29 cellular contexts compared by ENCODE assay signal in genomic region chr13:65091031-65091430, GRCh38.
DNase-seq lines count a peak whose midpoint lies in the region; ATAC-seq and TF ChIP-seq lines count a peak whose summit lies in the region.
"Had no signal": no experiment of that assay in that cellular context is flagged by ENCODE, and none has a peak within 500 bp of the region (broad histone marks: within the 10 kb centered on the region; RNA-seq: fewer than 3 reads in every experiment).

No MANE protein-coding gene starts in this region.

- H3K27me3 ChIP-seq in gastroesophageal sphincter: no peaks in the 10 kb centered on the region
- H3K27me3 ChIP-seq: BE2C; BLaER1; BLaER1 treated with 17β-estradiol and CSF1 and Interleukin-3, amounts not matched to agents 10 nM and 100 nM had no signal

- no peak for TF ChIP-seq CTCF in gastroesophageal sphincter (IDR thresholded peaks at IDR 0.05)

- no peak for TF ChIP-seq POLR2A in gastroesophageal sphincter (IDR thresholded peaks at IDR 0.05)

- no peaks in the 10 kb centered on the region for H3K4me1 ChIP-seq in gastroesophageal sphincter
- H3K4me1 ChIP-seq: A549; BLaER1; BLaER1 treated with 17β-estradiol and CSF1 and Interleukin-3, amounts not matched to agents 10 nM and 100 nM; Caco-2 had no signal

- DNase-seq in NCI-H226 (peak; percentile 72), amniotic epithelial cell (ENCODE audit: low read depth) (peak; percentile 63)
- no peak for DNase-seq in activated CD4-positive, alpha-beta T cell treated with anti-CD3 and anti-CD28 coated beads, Interleukin-2, amount 50 U/mL, for 48 hours
- DNase-seq: 8988T; ACHN; AML-193; BE2C; C1 segment of cervical spinal cord; Caco-2; Calu3; CD4-positive, alpha-beta memory T cell; CD4-positive, alpha-beta T cell; CD4-positive, CD25-positive, alpha-beta regulatory T cell; CD8-positive, alpha-beta memory T cell; CD8-positive, alpha-beta T cell; COR-L47; DMS 273 treated with DMSO at 0.1 percent for 48 hours; DMS153; DMS53; DMS79; DMS79 treated with DMSO at 0.1 percent for 48 hours; DND-41; EL had no signal

- no peaks in the 10 kb centered on the region for H3K36me3 ChIP-seq in gastroesophageal sphincter
- H3K36me3 ChIP-seq: BE2C; BLaER1; BLaER1 treated with 17β-estradiol and CSF1 and Interleukin-3, amounts not matched to agents 10 nM and 100 nM had no signal

- H3K4me3 ChIP-seq in gastroesophageal sphincter: no peak overlapping the region
- H3K4me3 ChIP-seq: A549; BLaER1; BLaER1 treated with 17β-estradiol and CSF1 and Interleukin-3, amounts not matched to agents 10 nM and 100 nM had no signal

- no peak for ATAC-seq in gastroesophageal sphincter
- ATAC-seq: A549; CD8-positive, alpha-beta T cell had no signal

- 76 to 94% methylated on average over 2 of the region's 2 CpGs for WGBS in gastroesophageal sphincter (ENCODE audit: low coverage in 1 of 2), 2 donors

- H3K27ac ChIP-seq in gastroesophageal sphincter: no peak overlapping the region
- H3K27ac ChIP-seq: 22Rv1; A549; BLaER1; BLaER1 treated with 17β-estradiol and CSF1 and Interleukin-3, amounts not matched to agents 10 nM and 100 nM; C4-2B had no signal

- TF ChIP-seq EP300 in gastroesophageal sphincter (IDR thresholded peaks at IDR 0.05): no peak

- H3K9me3 ChIP-seq in gastroesophageal sphincter: no peaks in the 10 kb centered on the region
- H3K9me3 ChIP-seq: A549, BE2C, Caco-2 had no signal

Comparison
In these comparisons a context has a peak if more than half of its experiments do, and no peak if none do; other contexts are left out.
1. DNase-seq: peak in NCI-H226 (single experiment) and amniotic epithelial cell (single experiment); none in activated CD4-positive, alpha-beta T cell treated with anti-CD3 and anti-CD28 coated beads, Interleukin-2, amount 50 U/mL, for 48 hours (0 of 2).